ENCODE assay signal across 10 cellular contexts in genomic region chr2:180033993-180034894, GRCh38. TPM values are rescaled to one million over a fixed set of nuclear protein-coding genes. Genes with fewer than 3 reads are reported as not detected.
DNase-seq lines count a peak whose midpoint lies in the region; ATAC-seq and TF ChIP-seq lines count a peak whose summit lies in the region.
"Had no signal": no experiment of that assay in that cellular context is flagged by ENCODE, and none has a peak within 500 bp of the region (broad histone marks: within the 10 kb centered on the region; RNA-seq: fewer than 3 reads in every experiment).

No MANE protein-coding gene starts in this region.

- H3K9me3 Mint-ChIP-seq in CD8-positive, alpha-beta memory T cell = peaks cover 13 to 24% (median 16%) of the 10 kb centered on the region in 5 donors

- no peaks in the 10 kb centered on the region for H3K4me1 Mint-ChIP-seq in CD8-positive, alpha-beta memory T cell

- H3K79me2 ChIP-seq in fibroblast of lung (ENCODE audit: control insufficient read depth, insufficient read depth, low read length) = no peaks in the 10 kb centered on the region

- H3K27ac Mint-ChIP-seq in CD8-positive, alpha-beta memory T cell = no peak overlapping the region

- H3K9me3 ChIP-seq in fibroblast of lung (ENCODE audit: control insufficient read depth, insufficient read depth, low read depth, low read length) = no peaks in the 10 kb centered on the region
- H3K9me3 ChIP-seq in CD8-positive, alpha-beta memory T cell (ENCODE audit: low read length) = no peaks in the 10 kb centered on the region

- H3K36me3 ChIP-seq in fibroblast of lung (ENCODE audit: control insufficient read depth, insufficient read depth, low read length) = no peaks in the 10 kb centered on the region
- no peaks in the 10 kb centered on the region for H3K36me3 ChIP-seq in CD8-positive, alpha-beta memory T cell (ENCODE audit: insufficient read depth, low read length)

- no peak overlapping the region for H3K4me3 ChIP-seq in fibroblast of lung (replicated peaks in 1 of 4; ENCODE audit: control extremely low read depth in 1 of 4, insufficient read depth in 1 of 4, low read depth in 3 of 4, low read length in 4 of 4)
- no peak overlapping the region for H3K4me3 ChIP-seq in CD8-positive, alpha-beta memory T cell (ENCODE audit: low read length)
- H3K4me3 ChIP-seq: SK-N-MC had no signal

- no peaks in the 10 kb centered on the region for H3K36me3 Mint-ChIP-seq in CD8-positive, alpha-beta memory T cell

- no peak overlapping the region for H3K27ac ChIP-seq in fibroblast of lung (ENCODE audit: insufficient read depth, low read length)
- no peak overlapping the region for H3K27ac ChIP-seq in CD8-positive, alpha-beta memory T cell (ENCODE audit: low read depth, low read length)
- H3K27ac ChIP-seq: SK-N-MC had no signal

- DNase-seq in NCI-H2081 (lab: John Stamatoyannopoulos, UW) (peak; percentile 50 to 71), NCI-H2081 treated with DMSO at 0.1 percent for 48 hours (lab: John Stamatoyannopoulos, UW) (no peak), NCI-H748 treated with DMSO at 0.1 percent for 48 hours (lab: John Stamatoyannopoulos, UW) (peak; percentile 65), fibroblast of lung (ENCODE audit: low read depth in 2 of 2) (peak; percentile 63 to 79), stromal cell of bone marrow (ENCODE audit: low read depth) (peak; percentile 27)
- DNase-seq in CD8-positive, alpha-beta memory T cell = no peak
- DNase-seq: stimulated activated CD4-positive, alpha-beta T cell treated with anti-CD3 and anti-CD28 coated beads, Interleukin-12 subunit alpha, Interleukin-12 subunit beta, amount 100 ng/mL, for 4 hours had no signal

- H3K4me2 ChIP-seq in fibroblast of lung (ENCODE audit: extremely low read depth, insufficient read depth, low read length) = no peak overlapping the region

- no peak for TF ChIP-seq POLR2A in GM18505 (IDR thresholded peaks at IDR 0.05; ENCODE audit: borderline replicate concordance, extremely low read depth, insufficient read depth, insufficient read length)

- ATAC-seq in GM18505 (IDR thresholded peaks at IDR 0.05; ENCODE audit: unreplicated experiment) = no peak
- no peak for ATAC-seq in HG02885 (IDR thresholded peaks at IDR 0.05; ENCODE audit: poor library complexity, unreplicated experiment)

- no peak overlapping the region for H3K4me3 Mint-ChIP-seq in CD8-positive, alpha-beta memory T cell

- CTCF ChIA-PET in CD8-positive, alpha-beta memory T cell (lab: Charles Lee) = no interaction called here

- H2AFZ ChIP-seq in fibroblast of lung (ENCODE audit: low read length) = no peak overlapping the region

- POLR2A ChIA-PET in CD8-positive, alpha-beta memory T cell (lab: Charles Lee) = no interaction called here

- no peaks in the 10 kb centered on the region for H4K20me1 ChIP-seq in fibroblast of lung (ENCODE audit: control insufficient read depth, extremely low read depth, insufficient read depth, low read length)

- H3K27me3 Mint-ChIP-seq in CD8-positive, alpha-beta memory T cell = peaks cover 21 to 58% of the 10 kb centered on the region in 2 donors

- no peak for TF ChIP-seq CTCF in fibroblast of lung (conservative IDR thresholded peaks at IDR 0.05 in 1 of 2, IDR thresholded peaks at IDR 0.05 in 1 of 2; ENCODE audit: low read depth in 1 of 2, low read length in 2 of 2)

- H3K9ac ChIP-seq in fibroblast of lung (ENCODE audit: insufficient read depth, low read length) = no peak overlapping the region

- peaks cover 2% of the 10 kb centered on the region for H3K4me1 ChIP-seq in fibroblast of lung (ENCODE audit: control insufficient read depth, extremely low read depth, insufficient read depth, low read length)
- no peaks in the 10 kb centered on the region for H3K4me1 ChIP-seq in CD8-positive, alpha-beta memory T cell (ENCODE audit: insufficient read depth, low read length)

- no peaks in the 10 kb centered on the region for H3K27me3 ChIP-seq in fibroblast of lung (ENCODE audit: control insufficient read depth, insufficient read depth, low read length)
- H3K27me3 ChIP-seq in CD8-positive, alpha-beta memory T cell (ENCODE audit: insufficient read depth, low read length, poor library complexity, severe bottlenecking) = no peaks in the 10 kb centered on the region

RNA-seq across cellular contexts. Expression of gene CWC22, which starts 27.1 kb away (rescaled TPM):
- total RNA-seq in fibroblast of lung = 21.8 and 22.5 TPM in 2 replicates
- 6.4 and 7.0 TPM in 2 replicates for polyA plus RNA-seq in fibroblast of lung
- polyA plus RNA-seq in fibroblast of lung (2012) = 12.0 and 13.1 TPM in 2 replicates
- polyA minus RNA-seq in fibroblast of lung (ENCODE audit: low replicate concordance) = 1.3 and 1.4 TPM in 2 replicates
- total RNA-seq in CD8-positive, alpha-beta memory T cell = 10 to 100 TPM; 30.9 to 32.7 TPM
- 31.0 TPM for polyA plus RNA-seq in CD8-positive, alpha-beta memory T cell

Comparison
In these comparisons a context has a peak if more than half of its experiments do, and no peak if none do; other contexts are left out.
1. DNase-seq: peak in NCI-H2081 (2 of 2), NCI-H748 treated with DMSO at 0.1 percent for 48 hours (single experiment), fibroblast of lung (2 of 2) and stromal cell of bone marrow (single experiment); none in NCI-H2081 treated with DMSO at 0.1 percent for 48 hours (single experiment) and CD8-positive, alpha-beta memory T cell (0 of 5).